Comparison of ENCODE assay signal across 34 cellular contexts in genomic region chr4:98000940-98001339, GRCh38.
"Had no signal": no experiment of that assay in that cellular context is flagged by ENCODE, and none has a peak within 500 bp of the region (broad histone marks: within the 10 kb centered on the region; RNA-seq: fewer than 3 reads in every experiment).

No MANE protein-coding gene starts in this region.

- H3K27ac ChIP-seq: KMS-11 had no signal

- H3K36me3 ChIP-seq: MG63 had no signal

- H3K9me3 ChIP-seq: MG63 had no signal

- H3K9ac ChIP-seq: KMS-11 had no signal

- DNase-seq: Karpas-422, Kasumi-1, KG1, MG63, MM.1S, MV-4-11, NCI-H1048, NCI-H1092, NCI-H1092 treated with DMSO at 0.1 percent for 48 hours, NCI-H1105, NCI-H1105 treated with DMSO at 0.1 percent for 48 hours, NCI-H1417 treated with DMSO at 0.1 percent for 48 hours, NCI-H1436, NCI-H1436 treated with DMSO at 0.1 percent for 48 hours, NCI-H146, NCI-H1694, NCI-H1694 treated with DMSO at 0.1 percent for 48 hours, NCI-H187, NCI-H187 treated with DMSO at 0.1 percent for 48 hours, NCI-H1930, NCI-H2029, NCI-H2029 treated with DMSO at 0.1 percent for 48 hours, NCI-H2081, NCI-H2081 treated with DMSO at 0.1 percent for 48 hours, NCI-H2107, NCI-H2171, NCI-H2171 treated with DMSO at 0.1 percent for 48 hours, NCI-H2227 treated with DMSO at 0.1 percent for 48 hours, NCI-H226, NCI-H345, NCI-H446, NCI-H446 treated with DMSO at 0.1 percent for 48 hours, NCI-H510A had no signal

- H3K27me3 ChIP-seq: MG63 had no signal

- H3K4me2 ChIP-seq: KMS-11 had no signal

- H3K4me3 ChIP-seq: MG63 had no signal
